ENCODE assay signal across 8 cellular contexts in genomic region chr1:218377143-218377660, GRCh38. TPM values are rescaled to one million over a fixed set of nuclear protein-coding genes. Genes with fewer than 3 reads are reported as not detected.
DNase-seq lines count a peak whose midpoint lies in the region; ATAC-seq and TF ChIP-seq lines count a peak whose summit lies in the region.

No MANE protein-coding gene starts in this region.

- no peaks in the 10 kb centered on the region for H3K36me3 Mint-ChIP-seq in activated CD8-positive, alpha-beta memory T cell treated with anti-CD3 and anti-CD28 coated beads, Interleukin-2, amount 10 ng/mL, durations not matched to agents 7 days and 5 days

- CTCF ChIA-PET in activated CD8-positive, alpha-beta memory T cell treated with anti-CD3 and anti-CD28 coated beads, Interleukin-2, amount 10 ng/mL, durations not matched to agents 7 days and 5 days (lab: Charles Lee): no interaction called here

- peak; percentile 91 for ATAC-seq in activated CD8-positive, alpha-beta memory T cell treated with anti-CD3 and anti-CD28 coated beads, Interleukin-2, amount 10 ng/mL, durations not matched to agents 7 days and 5 days

- H3K9me3 ChIP-seq in GM23248 (ENCODE audit: low read depth): no peaks in the 10 kb centered on the region

- no peaks in the 10 kb centered on the region for H3K9me3 Mint-ChIP-seq in activated CD8-positive, alpha-beta memory T cell treated with anti-CD3 and anti-CD28 coated beads, Interleukin-2, amount 10 ng/mL, durations not matched to agents 7 days and 5 days (ENCODE audit: low read depth)

- WGBS in GM23248 (ENCODE audit: low coverage in 1 of 2, low lambda C conversion rate in 2 of 2, missing lambda C conversion rate in 2 of 2), 2 experiments: 13% methylated on average over 4 of the region's 4 CpGs

- H3K9ac ChIP-seq in GM23248: peak overlapping the region; percentile 48

- H3K4me3 Mint-ChIP-seq in activated CD8-positive, alpha-beta memory T cell treated with anti-CD3 and anti-CD28 coated beads, Interleukin-2, amount 10 ng/mL, durations not matched to agents 7 days and 5 days: no peak overlapping the region

- H3K27ac ChIP-seq in GM23248 (peak overlapping the region; percentile 75), coronary artery (no peak overlapping the region)

- H2AFZ ChIP-seq in GM23248: no peak overlapping the region

- H3K27me3 ChIP-seq in GM23248 (replicated peaks; ENCODE audit: insufficient read depth): no peaks in the 10 kb centered on the region

- H3K4me3 ChIP-seq in GM23248 (peak overlapping the region; percentile 34), coronary artery (no peak overlapping the region)

- no peak for TF ChIP-seq CTCF in coronary artery (IDR thresholded peaks at IDR 0.05)

- H3K79me2 ChIP-seq in GM23248 (ENCODE audit: insufficient read depth): no peaks in the 10 kb centered on the region

- H3K4me2 ChIP-seq in GM23248 (ENCODE audit: unreplicated experiment): peak overlapping the region; percentile 70

- H3F3A ChIP-seq in GM23248 (ENCODE audit: insufficient read depth): peaks cover 36% of the 10 kb centered on the region

- in situ Hi-C loops in Caki2 (cut with HindIII; ENCODE audit: low pct_unique_long_range_greater_than_20kb, low sequenced_read_pairs) (no loop called here), GM23248 (cut with MboI) (no loop called here)

- peaks cover 66% of the 10 kb centered on the region for H3K27me3 Mint-ChIP-seq in activated CD8-positive, alpha-beta memory T cell treated with anti-CD3 and anti-CD28 coated beads, Interleukin-2, amount 10 ng/mL, durations not matched to agents 7 days and 5 days

- peaks cover 9% of the 10 kb centered on the region for H3K4me1 Mint-ChIP-seq in activated CD8-positive, alpha-beta memory T cell treated with anti-CD3 and anti-CD28 coated beads, Interleukin-2, amount 10 ng/mL, durations not matched to agents 7 days and 5 days

- H3K27ac Mint-ChIP-seq in activated CD8-positive, alpha-beta memory T cell treated with anti-CD3 and anti-CD28 coated beads, Interleukin-2, amount 10 ng/mL, durations not matched to agents 7 days and 5 days: peak overlapping the region; percentile 80

- peaks cover 59% of the 10 kb centered on the region for H3K4me1 ChIP-seq in GM23248 (ENCODE audit: insufficient read depth)

- no peaks in the 10 kb centered on the region for H3K9me2 ChIP-seq in GM23248 (ENCODE audit: insufficient read depth)

- no peaks in the 10 kb centered on the region for H4K20me1 ChIP-seq in GM23248 (ENCODE audit: insufficient read depth)

- no peaks in the 10 kb centered on the region for H3K36me3 ChIP-seq in GM23248 (ENCODE audit: low read depth)

- DNase-seq in Caki2 (ENCODE audit: low read depth) (peak; percentile 96), GM23248 (peak; percentile 93), LoVo (ENCODE audit: low spot score) (peak; percentile 88), hepatic stellate cell (ENCODE audit: low spot score) (peak; percentile 81), NCI-H524 (lab: John Stamatoyannopoulos, UW) (no peak), coronary artery (ENCODE audit: low spot score) (no peak)
- peak; percentile 81 for DNase-seq in activated CD8-positive, alpha-beta memory T cell treated with anti-CD3 and anti-CD28 coated beads, Interleukin-2, amount 10 ng/mL, durations not matched to agents 7 days and 5 days
- DNase-seq in stimulated activated CD8-positive, alpha-beta memory T cell treated with anti-CD3 and anti-CD28 coated beads, Interleukin-7, amount 100 ng/mL, for 48 hours (ENCODE audit: extremely low read depth in 1 of 2, low read depth in 1 of 2): peak; percentile 49 to 54

RNA-seq across cellular contexts. Expression of gene TGFB2, which starts 32.1 kb away (rescaled TPM):
- total RNA-seq in Caki2 (2014; rRNA removed; shearing (Covaris generic); ENCODE audit: low replicate concordance): 17.2 and 21.8 TPM in 2 replicates
- total RNA-seq in GM23248 (2014; rRNA removed; shearing (Covaris generic)): 0.51 and 0.97 TPM in 2 replicates
- 1.3 and 2.0 TPM in 2 replicates for polyA plus RNA-seq in GM23248 (2016; fragmentation: Nextera tagmentation; extraction: Ambion mirVana)
- not detected for total RNA-seq in activated CD8-positive, alpha-beta memory T cell treated with anti-CD3 and anti-CD28 coated beads, Interleukin-2, amount 10 ng/mL, durations not matched to agents 7 days and 5 days

Comparison
In these comparisons a context has a peak if more than half of its experiments do, and no peak if none do; other contexts are left out.
1. DNase-seq: peak in Caki2 (single experiment), GM23248 (single experiment), LoVo (single experiment), activated CD8-positive, alpha-beta memory T cell treated with anti-CD3 and anti-CD28 coated beads, Interleukin-2, amount 10 ng/mL, durations not matched to agents 7 days and 5 days (single experiment), hepatic stellate cell (single experiment) and stimulated activated CD8-positive, alpha-beta memory T cell treated with anti-CD3 and anti-CD28 coated beads, Interleukin-7, amount 100 ng/mL, for 48 hours (2 of 2); none in NCI-H524 (0 of 2) and coronary artery (single experiment).